Comparison of ENCODE assay signal across 9 cellular contexts in genomic region chr1:212981571-212982328, GRCh38. TPM values are rescaled to one million over a fixed set of nuclear protein-coding genes. Genes with fewer than 3 reads are reported as not detected.
DNase-seq lines count a peak whose midpoint lies in the region; ATAC-seq and TF ChIP-seq lines count a peak whose summit lies in the region.
"Had no signal": no experiment of that assay in that cellular context is flagged by ENCODE, and none has a peak within 500 bp of the region (broad histone marks: within the 10 kb centered on the region; RNA-seq: fewer than 3 reads in every experiment).

No MANE protein-coding gene starts in this region.

- peaks cover 21% of the 10 kb centered on the region for H3K4me1 Mint-ChIP-seq in T-helper 17 cell

- in situ Hi-C loops in gastrocnemius medialis (cut with MboI; ENCODE audit: low sequenced_read_pairs in 4 of 4), result loop anchor here in 3 of 4 donors (25.0 kb wide), 2 partner anchors 169 to 319 kb away; no protein-coding TSS in a partner anchor

- no peak overlapping the region for H2AFZ ChIP-seq in Karpas-422 (ENCODE audit: low read length)

- H3K27me3 Mint-ChIP-seq in T-helper 17 cell, result peaks cover 22% of the 10 kb centered on the region

- ATAC-seq in HG03039 (IDR thresholded peaks at IDR 0.05; ENCODE audit: unreplicated experiment) (peak; percentile 44), T-helper 17 cell (no peak), gastrocnemius medialis (no peak)

- H3K9me3 ChIP-seq in T-helper 17 cell (ENCODE audit: control insufficient read depth, low read length, poor library complexity, severe bottlenecking) (no peaks in the 10 kb centered on the region), gastrocnemius medialis (no peaks in the 10 kb centered on the region), Karpas-422 (ENCODE audit: low read length) (no peaks in the 10 kb centered on the region), uterus (no peaks in the 10 kb centered on the region)

- H3K9me2 ChIP-seq in Karpas-422 (replicated peaks; ENCODE audit: insufficient read depth, low read length), result no peaks in the 10 kb centered on the region

- no peak overlapping the region for H3K9ac ChIP-seq in Karpas-422 (ENCODE audit: low read length)

- DNase-seq in DMS153 (lab: John Stamatoyannopoulos, UW), result peak; percentile 33
- no peak for DNase-seq in DMS153 treated with DMSO at 0.1 percent for 48 hours (lab: John Stamatoyannopoulos, UW; ENCODE audit: unreplicated experiment)
- DNase-seq in T-helper 17 cell, result no peak
- DNase-seq in gastrocnemius medialis, result no peak
- DNase-seq in Karpas-422, result no peak
- DNase-seq in uterus, result no peak
- no peak for DNase-seq in NK-92 treated with Interleukin-12 subunit alpha and Interleukin-12 subunit beta, amount 100 ng/mL, for 24 hours (lab: John Stamatoyannopoulos, UW)

- peaks cover 5% of the 10 kb centered on the region for H3K36me3 Mint-ChIP-seq in T-helper 17 cell (ENCODE audit: low read depth)

- H4K20me1 ChIP-seq in Karpas-422 (ENCODE audit: insufficient read depth, low read depth, low read length), result no peaks in the 10 kb centered on the region

- no peak overlapping the region for H3K4me2 ChIP-seq in Karpas-422 (ENCODE audit: low read depth, low read length, poor library complexity, severe bottlenecking)

- H3K27ac Mint-ChIP-seq in T-helper 17 cell, result no peak overlapping the region

- no peaks in the 10 kb centered on the region for H3K27me3 ChIP-seq in gastrocnemius medialis
- H3K27me3 ChIP-seq in Karpas-422 (ENCODE audit: low read length), result no peaks in the 10 kb centered on the region
- H3K27me3 ChIP-seq in uterus, result no peaks in the 10 kb centered on the region

- H3K4me1 ChIP-seq in gastrocnemius medialis, result peaks cover 45 to 46% of the 10 kb centered on the region in 2 donors
- H3K4me1 ChIP-seq in Karpas-422 (ENCODE audit: low read length), result no peaks in the 10 kb centered on the region
- peaks cover 0 to 7% of the 10 kb centered on the region in 2 donors for H3K4me1 ChIP-seq in uterus

- peak overlapping the region; percentile 19 for H3K4me3 Mint-ChIP-seq in T-helper 17 cell

- TF ChIP-seq POLR2A in gastrocnemius medialis (IDR thresholded peaks at IDR 0.05) (no peak), uterus (IDR thresholded peaks at IDR 0.05) (no peak)

- no peaks in the 10 kb centered on the region for H3K79me2 ChIP-seq in Karpas-422 (ENCODE audit: low read length)

- H3K27ac ChIP-seq in gastrocnemius medialis (peak overlapping the region; percentile 35 to 70 (median 59)), Karpas-422 (ENCODE audit: low read length) (no peak overlapping the region), uterus (peak overlapping the region in 1 of 2 donors; percentile 50)
- H3K27ac ChIP-seq: 22Rv1 had no signal

- no peak overlapping the region for H3K4me3 ChIP-seq in gastrocnemius medialis
- H3K4me3 ChIP-seq in Karpas-422 (ENCODE audit: low read length), result no peak overlapping the region
- H3K4me3 ChIP-seq in uterus, result no peak overlapping the region

- intact Hi-C loops in gastrocnemius medialis (cut with DNase I; ENCODE audit: low total_unique reads) (loop anchor here (5.0 kb wide), 2 partner anchors 59 to 124 kb away; partner anchors contain the start of gene FLVCR1), uterus (cut with DNase I; ENCODE audit: low total_unique reads) (no loop called here)

- H3K36me3 ChIP-seq in gastrocnemius medialis, result no peaks in the 10 kb centered on the region
- no peaks in the 10 kb centered on the region for H3K36me3 ChIP-seq in Karpas-422 (ENCODE audit: insufficient read depth, low read length)
- H3K36me3 ChIP-seq in uterus, result no peaks in the 10 kb centered on the region

- no peak for TF ChIP-seq CTCF in gastrocnemius medialis (IDR thresholded peaks at IDR 0.05 in 4 of 5, conservative IDR thresholded peaks at IDR 0.05 in 1 of 5)
- no peak for TF ChIP-seq CTCF in uterus (IDR thresholded peaks at IDR 0.05)

RNA-seq across cellular contexts. Expression of gene VASH2, which starts 31.4 kb away (rescaled TPM):
- under 1 TPM; 0.07 to 0.55 TPM for total RNA-seq in T-helper 17 cell
- 1 to 10 TPM in 1 of 4 donors, not detected in 3; 1.5 TPM for total RNA-seq in gastrocnemius medialis
- total RNA-seq in Karpas-422 (2014; rRNA removed; shearing (Covaris generic); ENCODE audit: low replicate concordance), result not detected in 2 replicates
- total RNA-seq in uterus, result 10 to 100 TPM in 1 of 4 donors, 1 to 10 TPM in 1, under 1 TPM in 2; under 0.01 to 17.2 (median 1.1) TPM

RNA-seq across cellular contexts. Expression of gene ANGEL2, which starts 33.9 kb away (rescaled TPM):
- total RNA-seq in T-helper 17 cell (10 to 100 TPM; 47.3 to 55.3 TPM), gastrocnemius medialis (10 to 100 TPM; 17.7 to 33.2 (median 25.1) TPM), uterus (10 to 100 TPM; 37.1 to 79.9 (median 59.4) TPM)
- total RNA-seq in Karpas-422 (2014; rRNA removed; shearing (Covaris generic); ENCODE audit: low replicate concordance), result 49.1 and 97.1 TPM in 2 replicates
